8 cellular contexts compared by ENCODE assay signal in the genomic region with DNA sequence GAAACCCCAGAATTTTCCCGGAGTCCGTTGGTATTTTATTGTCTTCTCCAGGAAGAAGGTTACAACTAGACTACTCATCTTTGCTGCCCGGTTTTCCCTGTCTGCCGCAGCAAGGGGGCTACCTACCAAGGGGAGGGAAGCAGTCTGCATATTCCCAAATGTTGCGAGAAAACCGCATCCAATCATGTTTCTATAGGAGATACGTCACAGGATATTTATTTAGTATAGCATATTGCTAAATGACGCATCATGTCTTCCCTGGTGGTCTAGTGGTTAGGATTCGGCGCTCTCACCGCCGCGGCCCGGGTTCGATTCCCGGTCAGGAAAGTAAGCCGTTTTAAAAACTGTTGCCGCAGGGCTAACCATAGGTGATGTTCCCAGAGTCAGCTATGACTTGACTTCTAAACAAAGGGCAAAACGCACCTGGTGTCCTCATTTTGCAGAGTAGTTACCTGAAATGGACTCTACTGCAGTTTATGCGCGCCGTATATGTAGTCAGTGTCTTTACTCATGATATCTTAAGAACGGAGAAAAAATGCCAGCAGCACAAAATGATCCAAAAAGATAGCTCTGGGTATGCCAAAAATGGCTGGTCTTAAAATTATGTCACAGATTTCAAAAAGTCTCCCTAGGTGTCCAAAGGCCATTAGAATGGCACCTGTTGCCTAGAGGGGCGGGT. TPM values are rescaled to one million over a fixed set of nuclear protein-coding genes. Genes with fewer than 3 reads are reported as not detected.
DNase-seq lines count a peak whose midpoint lies in the region; ATAC-seq and TF ChIP-seq lines count a peak whose summit lies in the region.

No MANE protein-coding gene starts in this region.

- WGBS in esophagus muscularis mucosa = 8% methylated on average over 24 of the region's 24 CpGs

- H3K27me3 Mint-ChIP-seq in CD8-positive, alpha-beta T cell (ENCODE audit: low read depth) = no peaks in the 10 kb centered on the region
- peaks cover 4% of the 10 kb centered on the region for H3K27me3 Mint-ChIP-seq in activated T-cell treated with anti-CD3 and anti-CD28 coated beads, Interleukin-2, amount 50 U/mL, for 24 hours
- peaks cover 0 to 27% (median 0%) of the 10 kb centered on the region in 5 donors for H3K27me3 Mint-ChIP-seq in naive thymus-derived CD4-positive, alpha-beta T cell

- POLR2A ChIA-PET in CD8-positive, alpha-beta T cell (lab: Charles Lee) = interaction anchor here (0.9 to 3.4 kb wide), 6 partner anchors 12 to 48 kb away, joined by 3 to 55 read pairs (median 10); a partner anchor contains a TSS
- POLR2A ChIA-PET in naive thymus-derived CD4-positive, alpha-beta T cell (lab: Charles Lee) = interaction anchor here (0.6 to 4.9 kb wide), 12 partner anchors 12 to 62 kb away, joined by 3 to 78 read pairs (median 4); a partner anchor contains a TSS

- intact Hi-C loops in CD8-positive, alpha-beta T cell (cut with DNase I, micrococcal nuclease) = loop anchor here (1.0 kb wide), 5 partner anchors 11 to 48 kb away; a partner anchor contains a TSS
- intact Hi-C loops in esophagus muscularis mucosa (cut with DNase I) = loop anchor here (2.0 kb wide), 1 partner anchor 15 kb away; a partner anchor contains a TSS
- intact Hi-C loops in naive thymus-derived CD4-positive, alpha-beta T cell (cut with micrococcal nuclease) = loop anchor here (1.0 kb wide), 5 partner anchors 11 to 48 kb away; a partner anchor contains a TSS

- peaks cover 9% of the 10 kb centered on the region for H3K36me3 Mint-ChIP-seq in CD8-positive, alpha-beta T cell
- H3K36me3 Mint-ChIP-seq in activated T-cell treated with anti-CD3 and anti-CD28 coated beads, Interleukin-2, amount 50 U/mL, for 24 hours (ENCODE audit: low read depth) = peaks cover 6% of the 10 kb centered on the region
- peaks cover 0 to 13% (median 0%) of the 10 kb centered on the region in 5 donors for H3K36me3 Mint-ChIP-seq in naive thymus-derived CD4-positive, alpha-beta T cell

- peak overlapping the region; percentile 98 for H3K27ac Mint-ChIP-seq in CD8-positive, alpha-beta T cell
- peak overlapping the region; percentile 98 for H3K27ac Mint-ChIP-seq in activated T-cell treated with anti-CD3 and anti-CD28 coated beads, Interleukin-2, amount 50 U/mL, for 24 hours
- peak overlapping the region; percentile 91 to 100 (median 99) for H3K27ac Mint-ChIP-seq in naive thymus-derived CD4-positive, alpha-beta T cell

- no peak for TF ChIP-seq EP300 in esophagus muscularis mucosa (IDR thresholded peaks at IDR 0.05)

- TF ChIP-seq CTCF in CD8-positive, alpha-beta T cell (IDR thresholded peaks at IDR 0.05) = no peak
- no peak for TF ChIP-seq CTCF in esophagus muscularis mucosa (IDR thresholded peaks at IDR 0.05)

- CTCF ChIA-PET in CD8-positive, alpha-beta T cell (lab: Charles Lee) = interaction anchor here (0.6 to 1.0 kb wide), 3 partner anchors 16 to 53 kb away, joined by 3 to 4 read pairs (median 3); a partner anchor contains a TSS
- CTCF ChIA-PET in naive thymus-derived CD4-positive, alpha-beta T cell (lab: Charles Lee) = interaction anchor here (0.6 to 2.2 kb wide), 2 partner anchors 15 to 49 kb away, joined by 3 to 11 read pairs; a partner anchor contains a TSS

- H3K9me3 Mint-ChIP-seq in CD8-positive, alpha-beta T cell = no peaks in the 10 kb centered on the region
- H3K9me3 Mint-ChIP-seq in activated T-cell treated with anti-CD3 and anti-CD28 coated beads, Interleukin-2, amount 50 U/mL, for 24 hours = no peaks in the 10 kb centered on the region
- H3K9me3 Mint-ChIP-seq in naive thymus-derived CD4-positive, alpha-beta T cell = peaks cover 0 to 22% (median 0%) of the 10 kb centered on the region in 11 donors

- peaks cover 8% of the 10 kb centered on the region for H3K4me1 ChIP-seq in CD8-positive, alpha-beta T cell (ENCODE audit: insufficient read depth, low read length)
- H3K4me1 ChIP-seq in esophagus muscularis mucosa = peaks cover 9 to 21% (median 15%) of the 10 kb centered on the region in 4 donors
- no peaks in the 10 kb centered on the region for H3K4me1 ChIP-seq in naive thymus-derived CD4-positive, alpha-beta T cell (ENCODE audit: control insufficient read depth in 2 of 2, insufficient read depth in 2 of 2, low read length in 2 of 2)

- peak; percentile 60 for ATAC-seq in CD8-positive, alpha-beta T cell
- ATAC-seq in GM21528 (IDR thresholded peaks at IDR 0.05; ENCODE audit: low FRiP score, unreplicated experiment) = peak; percentile 75
- peak; percentile 80 for ATAC-seq in naive thymus-derived CD4-positive, alpha-beta T cell

- no peaks in the 10 kb centered on the region for H3K36me3 ChIP-seq in CD8-positive, alpha-beta T cell (ENCODE audit: insufficient read depth, low read length)
- H3K36me3 ChIP-seq in esophagus muscularis mucosa = no peaks in the 10 kb centered on the region
- H3K36me3 ChIP-seq in naive thymus-derived CD4-positive, alpha-beta T cell (ENCODE audit: control insufficient read depth in 2 of 3, insufficient read depth in 3 of 3, low read length in 3 of 3) = peaks cover 0 to 4% (median 0%) of the 10 kb centered on the region in 3 experiments

- peak overlapping the region; percentile 98 for H3K4me3 Mint-ChIP-seq in CD8-positive, alpha-beta T cell
- peak overlapping the region; percentile 91 for H3K4me3 Mint-ChIP-seq in activated T-cell treated with anti-CD3 and anti-CD28 coated beads, Interleukin-2, amount 50 U/mL, for 24 hours
- H3K4me3 Mint-ChIP-seq in naive thymus-derived CD4-positive, alpha-beta T cell = peak overlapping the region; percentile 85 to 100 (median 97)

- no peak for TF ChIP-seq POLR2A in esophagus muscularis mucosa (IDR thresholded peaks at IDR 0.05; ENCODE audit: low read depth)

- peak; percentile 75 to 89 (median 78) for DNase-seq in CD8-positive, alpha-beta T cell
- DNase-seq in HuH-7.5 (ENCODE audit: low spot score) = peak; percentile 59
- DNase-seq in OCI-M1 (lab: John Stamatoyannopoulos, UW) = peak; percentile 99
- peak; percentile 92 for DNase-seq in activated T-cell treated with anti-CD3 and anti-CD28 coated beads, Interleukin-2, amount 50 U/mL, for 24 hours
- peak; percentile 95 for DNase-seq in esophagus muscularis mucosa (ENCODE audit: extremely low spot score)
- peak; percentile 82 to 94 (median 90) for DNase-seq in naive thymus-derived CD4-positive, alpha-beta T cell
- DNase-seq in stimulated activated CD8-positive, alpha-beta memory T cell treated with anti-CD3 and anti-CD28 coated beads, Interleukin-7, amount 100 ng/mL, for 48 hours (ENCODE audit: extremely low read depth in 1 of 2, low read depth in 1 of 2) = peak; percentile 63 to 73

- H3K9me3 ChIP-seq in CD8-positive, alpha-beta T cell (ENCODE audit: low read length) = no peaks in the 10 kb centered on the region
- H3K9me3 ChIP-seq in esophagus muscularis mucosa = no peaks in the 10 kb centered on the region
- no peaks in the 10 kb centered on the region for H3K9me3 ChIP-seq in naive thymus-derived CD4-positive, alpha-beta T cell (ENCODE audit: control insufficient read depth in 2 of 3, low read length in 3 of 3)

- peaks cover 24% of the 10 kb centered on the region for H3K4me1 Mint-ChIP-seq in CD8-positive, alpha-beta T cell (ENCODE audit: low read depth)
- peaks cover 21% of the 10 kb centered on the region for H3K4me1 Mint-ChIP-seq in activated T-cell treated with anti-CD3 and anti-CD28 coated beads, Interleukin-2, amount 50 U/mL, for 24 hours (ENCODE audit: low read depth)
- peaks cover 8 to 31% (median 23%) of the 10 kb centered on the region in 7 donors for H3K4me1 Mint-ChIP-seq in naive thymus-derived CD4-positive, alpha-beta T cell

- peak overlapping the region; percentile 87 for H3K4me3 ChIP-seq in CD8-positive, alpha-beta T cell (ENCODE audit: low read depth, low read length)
- H3K4me3 ChIP-seq in esophagus muscularis mucosa = peak overlapping the region; percentile 69 to 83 (median 74)
- H3K4me3 ChIP-seq in naive thymus-derived CD4-positive, alpha-beta T cell (ENCODE audit: low read length) = peak overlapping the region; percentile 86

- peak overlapping the region; percentile 74 for H3K27ac ChIP-seq in CD8-positive, alpha-beta T cell (ENCODE audit: low read depth, low read length)
- peak overlapping the region; percentile 94 to 99 (median 98) for H3K27ac ChIP-seq in esophagus muscularis mucosa (replicated peaks in 1 of 4)
- peak overlapping the region; percentile 76 for H3K27ac ChIP-seq in naive thymus-derived CD4-positive, alpha-beta T cell (ENCODE audit: low read depth, low read length)

- H3K27me3 ChIP-seq in CD8-positive, alpha-beta T cell (ENCODE audit: insufficient read depth, low read length) = no peaks in the 10 kb centered on the region
- H3K27me3 ChIP-seq in esophagus muscularis mucosa = no peaks in the 10 kb centered on the region
- H3K27me3 ChIP-seq in naive thymus-derived CD4-positive, alpha-beta T cell (ENCODE audit: control insufficient read depth in 2 of 2, insufficient read depth in 2 of 2, low read length in 2 of 2) = no peaks in the 10 kb centered on the region

RNA-seq across cellular contexts. Expression of a gene that starts 15.2 kb away (rescaled TPM):
- 10 to 100 TPM; 18.7 to 19.2 TPM for total RNA-seq in CD8-positive, alpha-beta T cell
- total RNA-seq in esophagus muscularis mucosa = 10 to 100 TPM; 19.4 to 37.3 (median 30.5) TPM
- 10 to 100 TPM; 44.5 to 87.5 (median 68.0) TPM for total RNA-seq in naive thymus-derived CD4-positive, alpha-beta T cell
- 10 to 100 TPM in 1 of 2 donors, 1 to 10 TPM in 1; 7.6 to 13.7 TPM for polyA plus RNA-seq in naive thymus-derived CD4-positive, alpha-beta T cell

RNA-seq across cellular contexts. Expression of a gene that starts 31.9 kb away (rescaled TPM):
- 1 to 10 TPM in 1 of 2 experiments, under 1 TPM in 1; 0.90 to 1.9 TPM for total RNA-seq in CD8-positive, alpha-beta T cell
- 1 to 10 TPM; 3.1 to 5.6 (median 4.1) TPM for total RNA-seq in esophagus muscularis mucosa
- total RNA-seq in naive thymus-derived CD4-positive, alpha-beta T cell = 10 to 100 TPM in 2 of 5 experiments, 1 to 10 TPM in 3; 2.9 to 19.0 (median 7.6) TPM
- polyA plus RNA-seq in naive thymus-derived CD4-positive, alpha-beta T cell = 10 to 100 TPM in 1 of 2 donors, 1 to 10 TPM in 1; 5.7 to 11.2 TPM

RNA-seq across cellular contexts. Expression of a gene that starts 36.1 kb away (rescaled TPM):
- total RNA-seq in CD8-positive, alpha-beta T cell = 10 to 100 TPM; 33.8 to 33.9 TPM
- total RNA-seq in esophagus muscularis mucosa = 10 to 100 TPM; 30.3 to 46.4 (median 39.3) TPM
- total RNA-seq in naive thymus-derived CD4-positive, alpha-beta T cell = 10 to 100 TPM; 28.7 to 49.8 (median 42.7) TPM
- polyA plus RNA-seq in naive thymus-derived CD4-positive, alpha-beta T cell = 10 to 100 TPM; 16.6 to 33.7 TPM

RNA-seq across cellular contexts. Expression of a gene that starts 48.4 kb away (rescaled TPM):
- 10 to 100 TPM; 19.0 to 20.4 TPM for total RNA-seq in CD8-positive, alpha-beta T cell
- total RNA-seq in esophagus muscularis mucosa = 10 to 100 TPM; 19.9 to 36.2 (median 28.3) TPM
- 10 to 100 TPM; 22.5 to 51.1 (median 33.3) TPM for total RNA-seq in naive thymus-derived CD4-positive, alpha-beta T cell
- polyA plus RNA-seq in naive thymus-derived CD4-positive, alpha-beta T cell = 1 to 10 TPM; 4.4 to 7.3 TPM

Comparison
In these comparisons a context has a peak if more than half of its experiments do, and no peak if none do; other contexts are left out.
1. Peak in every context shown above with its lines: DNase-seq, ATAC-seq, H3K4me3 ChIP-seq and H3K27ac ChIP-seq.